ENCODE assay signal across 22 cellular contexts in genomic region chr16:66044616-66045015, GRCh38.
DNase-seq lines count a peak whose midpoint lies in the region; ATAC-seq and TF ChIP-seq lines count a peak whose summit lies in the region.
"Had no signal": no experiment of that assay in that cellular context is flagged by ENCODE, and none has a peak within 500 bp of the region (broad histone marks: within the 10 kb centered on the region; RNA-seq: fewer than 3 reads in every experiment).

No MANE protein-coding gene starts in this region.

- H3K27me3 ChIP-seq in prostate gland (replicated peaks; ENCODE audit: insufficient read depth) (no peaks in the 10 kb centered on the region), left ventricle myocardium inferior (ENCODE audit: low read depth) (no peaks in the 10 kb centered on the region)
- H3K27me3 ChIP-seq: BE2C; BLaER1 treated with 17β-estradiol and CSF1 and Interleukin-3, amounts not matched to agents 10 nM and 100 nM had no signal

- H3K27ac ChIP-seq in coronary artery = no peak overlapping the region
- H3K27ac ChIP-seq in prostate gland = no peak overlapping the region
- no peak overlapping the region for H3K27ac ChIP-seq in left ventricle myocardium inferior (replicated peaks)
- H3K27ac ChIP-seq: A549; BLaER1 treated with 17β-estradiol and CSF1 and Interleukin-3, amounts not matched to agents 10 nM and 100 nM had no signal

- no peaks in the 10 kb centered on the region for H3K9me3 ChIP-seq in prostate gland
- no peaks in the 10 kb centered on the region for H3K9me3 ChIP-seq in left ventricle myocardium inferior (replicated peaks)
- H3K9me3 ChIP-seq: A549, BE2C, HAP-1 had no signal

- DNase-seq in coronary artery (ENCODE audit: low spot score) (peak; percentile 19), fibroblast of the aortic adventitia (ENCODE audit: low read depth) (peak; percentile 52), prostate gland (ENCODE audit: low spot score) (peak; percentile 15), left ventricle myocardium inferior (no peak)
- DNase-seq: 8988T; ACHN; AML-193; BE2C; CD4-positive, alpha-beta T cell; CD8-positive, alpha-beta memory T cell; DMS 273 treated with DMSO at 0.1 percent for 48 hours; DMS79; EL; GDM1; GOT3; HFFc6 had no signal

- H3K36me3 ChIP-seq in prostate gland (no peaks in the 10 kb centered on the region), left ventricle myocardium inferior (no peaks in the 10 kb centered on the region)
- H3K36me3 ChIP-seq: BE2C; BLaER1 treated with 17β-estradiol and CSF1 and Interleukin-3, amounts not matched to agents 10 nM and 100 nM; HAP-1 had no signal

- TF ChIP-seq CTCF in coronary artery (IDR thresholded peaks at IDR 0.05) (no peak), fibroblast of the aortic adventitia (IDR thresholded peaks at IDR 0.05; ENCODE audit: insufficient read depth, low read length) (no peak), prostate gland (IDR thresholded peaks at IDR 0.05) (no peak), left ventricle myocardium inferior (IDR thresholded peaks at IDR 0.05; ENCODE audit: borderline replicate concordance) (no peak)

- 23% methylated on average over 2 of the region's 2 CpGs for WGBS in prostate gland

- H3K4me1 ChIP-seq in prostate gland (replicated peaks) (no peaks in the 10 kb centered on the region), left ventricle myocardium inferior (no peaks in the 10 kb centered on the region)
- H3K4me1 ChIP-seq: A549, BE2C, HAP-1 had no signal

- intact Hi-C loops in prostate gland (cut with DNase I) (no loop called here), left ventricle myocardium inferior (cut with micrococcal nuclease) (no loop called here)

- H3K4me3 ChIP-seq in coronary artery (no peak overlapping the region), fibroblast of the aortic adventitia (ENCODE audit: low read depth, low read length) (no peak overlapping the region), prostate gland (no peak overlapping the region), left ventricle myocardium inferior (no peak overlapping the region)
- H3K4me3 ChIP-seq: A549; BLaER1 treated with 17β-estradiol and CSF1 and Interleukin-3, amounts not matched to agents 10 nM and 100 nM; GM12878; HAP-1 had no signal

- ATAC-seq in GM21367 (IDR thresholded peaks at IDR 0.05; ENCODE audit: unreplicated experiment) = no peak
- no peak for ATAC-seq in HG02885 (IDR thresholded peaks at IDR 0.05; ENCODE audit: poor library complexity, unreplicated experiment)
- ATAC-seq: A549, GM12878 had no signal

- no peak for TF ChIP-seq POLR2A in prostate gland (IDR thresholded peaks at IDR 0.05)
